ENCODE assay signal across 27 cellular contexts in the genomic region with DNA sequence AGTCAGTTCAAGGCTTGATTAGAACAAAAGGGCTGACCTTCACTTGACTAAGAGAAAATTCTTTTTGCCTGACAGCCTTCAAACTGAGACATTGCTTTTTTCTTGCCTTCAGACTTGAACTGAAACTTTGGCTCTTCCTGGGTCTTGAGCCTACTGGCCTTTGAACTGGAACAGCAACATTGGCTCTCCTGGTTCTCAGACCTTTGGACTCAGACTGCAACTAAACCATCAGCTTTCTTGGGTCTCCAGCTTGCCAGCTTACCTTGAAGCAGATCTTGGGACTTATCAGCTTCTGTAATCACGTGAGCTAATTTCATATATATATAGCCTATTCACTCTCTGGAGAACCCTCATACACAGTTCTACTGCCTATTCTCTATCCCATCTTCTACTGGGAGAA. TPM values are rescaled to one million over a fixed set of nuclear protein-coding genes. Genes with fewer than 3 reads are reported as not detected.
A peak's percentile ranks its signal among the peaks of the same experiment; 100 is the strongest.
DNase-seq lines count a peak whose midpoint lies in the region; ATAC-seq and TF ChIP-seq lines count a peak whose summit lies in the region.
"Had no signal": no experiment of that assay in that cellular context is flagged by ENCODE, and none has a peak within 500 bp of the region (broad histone marks: within the 10 kb centered on the region; RNA-seq: fewer than 3 reads in every experiment).

No MANE protein-coding gene starts in this region.

- H3K9me3 ChIP-seq in endodermal cell (ENCODE audit: control insufficient read depth, low read length) (peaks cover 54% of the 10 kb centered on the region), trophoblast cell (ENCODE audit: insufficient read depth, low read depth, low read length) (no peaks in the 10 kb centered on the region)
- H3K9me3 ChIP-seq: BE2C had no signal

- H4K12ac ChIP-seq in trophoblast cell (ENCODE audit: low read depth, low read length): no peak overlapping the region

- H3K27ac ChIP-seq in endodermal cell (ENCODE audit: low read depth, low read length) (no peak overlapping the region), trophoblast cell (ENCODE audit: low read depth, low read length) (no peak overlapping the region)
- H3K27ac ChIP-seq: BLaER1 had no signal

- H2AK5ac ChIP-seq in trophoblast cell (ENCODE audit: low read length): no peak overlapping the region

- no peak overlapping the region for H3K4ac ChIP-seq in trophoblast cell (ENCODE audit: low read depth, low read length)

- POLR2A ChIA-PET in activated CD4-positive, alpha-beta T cell treated with anti-CD3 and anti-CD28 coated beads for 36 hours (lab: Charles Lee): no interaction called here

- no peak overlapping the region for H4K91ac ChIP-seq in trophoblast cell (ENCODE audit: low read depth, low read length)

- 95% methylated on average over 1 of the region's 1 CpG; no CpG with 5 or more reads in 1 of the 2 experiments for WGBS in endodermal cell (ENCODE audit: insufficient coverage in 1 of 2, insufficient read length in 1 of 2), 2 experiments
- WGBS in trophoblast cell (ENCODE audit: extremely low coverage, insufficient coverage, insufficient read length): no CpG with 5 or more reads among the region's 1 CpG

- H2AFZ ChIP-seq in trophoblast cell (ENCODE audit: insufficient read depth, low read length, poor library complexity): no peak overlapping the region

- H3K27me3 Mint-ChIP-seq in endodermal cell (ENCODE audit: insufficient read depth): no peaks in the 10 kb centered on the region
- no peaks in the 10 kb centered on the region for H3K27me3 Mint-ChIP-seq in activated CD4-positive, alpha-beta T cell treated with anti-CD3 and anti-CD28 coated beads for 36 hours
- H3K27me3 Mint-ChIP-seq: CD4-positive, alpha-beta memory T cell; CD4-positive, CD25-positive, alpha-beta regulatory T cell had no signal

- no peak overlapping the region for H3K23ac ChIP-seq in trophoblast cell (ENCODE audit: low read length)

- CTCF ChIA-PET in activated CD4-positive, alpha-beta T cell treated with anti-CD3 and anti-CD28 coated beads for 36 hours (lab: Charles Lee): interaction anchor here (1.0 to 1.5 kb wide), 2 partner anchors 10 to 12 kb away, joined by 4 to 6 read pairs; no protein-coding TSS in a partner anchor

- H3K18ac ChIP-seq in trophoblast cell (ENCODE audit: low read length): no peak overlapping the region

- no peaks in the 10 kb centered on the region for H3K79me2 ChIP-seq in trophoblast cell (ENCODE audit: control insufficient read depth, insufficient read depth, low read length, poor library complexity)

- H3K27me3 ChIP-seq in endodermal cell (ENCODE audit: control insufficient read depth, insufficient read depth, low read length, poor library complexity, severe bottlenecking) (no peaks in the 10 kb centered on the region), trophoblast cell (ENCODE audit: insufficient read depth, low read length) (no peaks in the 10 kb centered on the region)
- H3K27me3 ChIP-seq: BE2C, BLaER1 had no signal

- H3K4me3 ChIP-seq in endodermal cell (ENCODE audit: low read length) (peak overlapping the region; percentile 30), trophoblast cell (ENCODE audit: low read depth, low read length) (no peak overlapping the region)
- H3K4me3 ChIP-seq: BLaER1, GM12878 had no signal

- no peak overlapping the region for H2BK12ac ChIP-seq in trophoblast cell (ENCODE audit: low read length)

- peaks cover 24% of the 10 kb centered on the region for H3K9me3 Mint-ChIP-seq in endodermal cell
- peaks cover 19% of the 10 kb centered on the region for H3K9me3 Mint-ChIP-seq in activated CD4-positive, alpha-beta T cell treated with anti-CD3 and anti-CD28 coated beads for 36 hours (ENCODE audit: low read depth)

- H3K4me3 Mint-ChIP-seq in endodermal cell: no peak overlapping the region
- H3K4me3 Mint-ChIP-seq in activated CD4-positive, alpha-beta T cell treated with anti-CD3 and anti-CD28 coated beads for 36 hours: no peak overlapping the region
- H3K4me3 Mint-ChIP-seq: CD14-positive monocyte; CD4-positive, alpha-beta memory T cell; CD4-positive, CD25-positive, alpha-beta regulatory T cell; CD8-positive, alpha-beta memory T cell had no signal

- TF ChIP-seq CTCF in endodermal cell (conservative IDR thresholded peaks at IDR 0.05): no peak

- H3K4me2 ChIP-seq in trophoblast cell (ENCODE audit: low read length): peak overlapping the region; percentile 30
- H3K4me2 ChIP-seq: BLaER1 had no signal

- H3K36me3 Mint-ChIP-seq in endodermal cell (ENCODE audit: low read depth): peaks cover 55% of the 10 kb centered on the region
- peaks cover 51% of the 10 kb centered on the region for H3K36me3 Mint-ChIP-seq in activated CD4-positive, alpha-beta T cell treated with anti-CD3 and anti-CD28 coated beads for 36 hours (ENCODE audit: low read depth)

- no peak overlapping the region for H3K9ac ChIP-seq in endodermal cell (ENCODE audit: extremely low read depth, low read length, poor library complexity, severe bottlenecking)
- H3K9ac ChIP-seq in trophoblast cell (ENCODE audit: low read length): no peak overlapping the region
- H3K9ac ChIP-seq: BLaER1 had no signal

- peaks cover 48% of the 10 kb centered on the region for H3K36me3 ChIP-seq in endodermal cell (ENCODE audit: control insufficient read depth, insufficient read depth, low read length)
- peaks cover 3 to 8% of the 10 kb centered on the region in 2 experiments for H3K36me3 ChIP-seq in trophoblast cell (ENCODE audit: control insufficient read depth in 1 of 2, insufficient read depth in 2 of 2, low read length in 2 of 2)

- intact Hi-C loops in activated CD4-positive, alpha-beta T cell treated with anti-CD3 and anti-CD28 coated beads for 36 hours (cut with DNase I, micrococcal nuclease): no loop called here

- no peak overlapping the region for H2BK120ac ChIP-seq in trophoblast cell (ENCODE audit: insufficient read depth, low read length, poor library complexity)

- H3K4me1 ChIP-seq in endodermal cell (ENCODE audit: control insufficient read depth, insufficient read depth, low read length) (peaks cover 3% of the 10 kb centered on the region), trophoblast cell (ENCODE audit: control insufficient read depth in 1 of 2, insufficient read depth in 2 of 2, low read length in 2 of 2) (no peaks in the 10 kb centered on the region)
- H3K4me1 ChIP-seq: BE2C, BLaER1 had no signal

- H3K79me1 ChIP-seq in trophoblast cell (ENCODE audit: low read length): no peaks in the 10 kb centered on the region

- H4K8ac ChIP-seq in trophoblast cell (ENCODE audit: low read depth, low read length): no peak overlapping the region

- H3K4me1 Mint-ChIP-seq in endodermal cell: peaks cover 10% of the 10 kb centered on the region
- H3K4me1 Mint-ChIP-seq in activated CD4-positive, alpha-beta T cell treated with anti-CD3 and anti-CD28 coated beads for 36 hours: no peaks in the 10 kb centered on the region
- H3K4me1 Mint-ChIP-seq: CD14-positive monocyte; CD4-positive, alpha-beta memory T cell had no signal

- no peak for ATAC-seq in HG02588 (IDR thresholded peaks at IDR 0.05; ENCODE audit: unreplicated experiment)
- ATAC-seq in activated CD4-positive, alpha-beta T cell treated with anti-CD3 and anti-CD28 coated beads for 36 hours: no peak
- ATAC-seq: GM12878 had no signal

- no peak overlapping the region for H3K27ac Mint-ChIP-seq in endodermal cell
- no peak overlapping the region for H3K27ac Mint-ChIP-seq in activated CD4-positive, alpha-beta T cell treated with anti-CD3 and anti-CD28 coated beads for 36 hours
- H3K27ac Mint-ChIP-seq: CD14-positive monocyte; CD4-positive, alpha-beta memory T cell; CD8-positive, alpha-beta memory T cell had no signal

- no peak overlapping the region for H3K14ac ChIP-seq in trophoblast cell (ENCODE audit: low read length)

- DNase-seq in endodermal cell (no peak), trophoblast cell (no peak), cerebellum (ENCODE audit: low spot score) (no peak)
- no peak for DNase-seq in activated CD4-positive, alpha-beta T cell treated with anti-CD3 and anti-CD28 coated beads for 36 hours
- DNase-seq: 8988T; ACHN; BE2C; C1 segment of cervical spinal cord; CD4-positive, alpha-beta memory T cell; CD4-positive, CD25-positive, alpha-beta regulatory T cell; CD8-positive, alpha-beta memory T cell; COR-L47; DMS 273 treated with DMSO at 0.1 percent for 48 hours; DMS153; DMS53; DMS79; DND-41; EL; GDM1 had no signal

- no peak overlapping the region for H2BK5ac ChIP-seq in trophoblast cell (ENCODE audit: low read depth, low read length, poor library complexity)

RNA-seq across cellular contexts. Expression of gene WDR49, which starts 19.5 kb away (rescaled TPM):
- total RNA-seq in endodermal cell (1 to 10 TPM in 1 of 2 donors, under 1 TPM in 1; 0.93 to 1.6 TPM), cerebellum (48.5 TPM)
- 1.4 TPM for polyA plus RNA-seq in endodermal cell (2013, experiment 1 of 2)
- 2.0 TPM for polyA plus RNA-seq in endodermal cell (2013, experiment 2 of 2)
- polyA plus RNA-seq in trophoblast cell (2013): 0.04 TPM in 2 replicates
- total RNA-seq in activated CD4-positive, alpha-beta T cell treated with anti-CD3 and anti-CD28 coated beads for 36 hours: not detected
- total RNA-seq: A673, Daoy, G401 had no signal
- polyA plus RNA-seq: AG04450; CD4-positive, alpha-beta memory T cell; CD4-positive, CD25-positive, alpha-beta regulatory T cell; CD8-positive, alpha-beta memory T cell had no signal

Comparison
In these comparisons a context has a peak if more than half of its experiments do, and no peak if none do; other contexts are left out.
1. RNA of gene WDR49, which starts 19.5 kb away (total RNA-seq): 48.5 TPM in cerebellum (single experiment); 0.93 to 1.6 TPM in endodermal cell and not detected in activated CD4-positive, alpha-beta T cell treated with anti-CD3 and anti-CD28 coated beads for 36 hours; every median in the first group is over 10 times any median in the second.